8 cellular contexts compared by ENCODE assay signal in the genomic region with DNA sequence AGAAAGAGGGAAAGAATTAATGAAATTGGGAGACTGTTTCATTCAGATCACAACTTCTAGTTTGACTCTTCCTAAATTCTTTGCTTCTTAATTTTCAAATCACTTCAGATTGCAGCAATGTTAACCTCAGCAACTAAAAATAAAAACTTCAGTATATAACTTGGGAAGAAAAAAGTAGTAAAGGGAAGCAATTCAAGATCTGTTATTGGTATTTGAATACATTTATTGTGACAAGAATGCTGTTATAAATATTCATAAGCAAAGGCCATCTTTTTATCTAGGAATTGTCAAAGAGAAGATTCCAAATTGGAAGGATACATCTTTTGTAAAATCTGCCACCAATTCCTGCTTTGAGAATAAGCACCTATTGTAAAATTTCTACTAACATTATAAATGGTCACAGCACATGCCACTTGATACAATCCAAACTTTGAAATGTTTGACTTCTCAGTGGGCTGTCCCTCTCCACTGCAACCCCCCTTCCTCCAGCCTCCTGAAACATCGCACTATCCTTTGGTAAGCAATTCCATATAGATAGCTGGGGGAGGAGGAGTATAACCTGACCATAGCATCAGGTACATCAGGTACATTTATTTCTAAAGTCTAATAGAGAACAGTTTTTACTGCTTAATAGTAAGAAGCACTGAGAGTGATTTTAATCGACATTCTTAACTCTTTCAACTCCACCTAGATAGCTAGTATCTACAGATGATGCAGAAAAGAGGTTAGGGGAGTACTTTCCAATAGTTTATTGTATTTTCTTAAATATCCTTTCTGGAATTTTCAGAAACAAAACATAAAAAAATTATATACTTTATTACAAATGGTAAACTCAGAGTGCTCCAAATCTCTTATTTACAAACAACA. TPM values are rescaled to one million over a fixed set of nuclear protein-coding genes. Genes with fewer than 3 reads are reported as not detected.
DNase-seq lines count a peak whose midpoint lies in the region; ATAC-seq and TF ChIP-seq lines count a peak whose summit lies in the region.

No MANE protein-coding gene starts in this region.

- H3K27me3 ChIP-seq in foreskin keratinocyte: no peaks in the 10 kb centered on the region

- peaks cover 21% of the 10 kb centered on the region for H3K4me1 Mint-ChIP-seq in activated naive CD4-positive, alpha-beta T cell treated with anti-CD3 and anti-CD28 coated beads, Interleukin-2, amount 50 U/mL, for 24 hours

- H3K27ac Mint-ChIP-seq in activated naive CD4-positive, alpha-beta T cell treated with anti-CD3 and anti-CD28 coated beads, Interleukin-2, amount 50 U/mL, for 24 hours: no peak overlapping the region
- peak overlapping the region in 1 of 2 donors; percentile 91 for H3K27ac Mint-ChIP-seq in activated naive CD4-positive, alpha-beta T cell treated with anti-CD3 and anti-CD28 coated beads, Interleukin-2, amount 50 U/mL, for 72 hours

- DNase-seq in activated naive CD4-positive, alpha-beta T cell treated with anti-CD3 and anti-CD28 coated beads, Interleukin-2, amount 50 U/mL, for 72 hours (ENCODE audit: low spot score in 2 of 2): no peak
- DNase-seq in foreskin keratinocyte: peak; percentile 29 to 59
- DNase-seq in skeletal muscle cell (ENCODE audit: low read depth): no peak
- no peak for DNase-seq in C1 segment of cervical spinal cord (lab: John Stamatoyannopoulos, UW)
- DNase-seq in activated CD4-positive, alpha-beta T cell treated with anti-CD3 and anti-CD28 coated beads for 1 hour: no peak

- no peaks in the 10 kb centered on the region for H3K27me3 Mint-ChIP-seq in activated naive CD4-positive, alpha-beta T cell treated with anti-CD3 and anti-CD28 coated beads, Interleukin-2, amount 50 U/mL, for 24 hours

- peak overlapping the region; percentile 91 for H3K4me3 ChIP-seq in skeletal muscle cell (ENCODE audit: low read depth, low read length)

- ATAC-seq in activated naive CD4-positive, alpha-beta T cell treated with anti-CD3 and anti-CD28 coated beads, Interleukin-2, amount 50 U/mL, for 72 hours: no peak
- ATAC-seq in foreskin keratinocyte (peak; percentile 3), HG03565 (IDR thresholded peaks at IDR 0.05; ENCODE audit: unreplicated experiment) (no peak)

- TF ChIP-seq CTCF in VCaP (conservative IDR thresholded peaks at IDR 0.05) (no peak), foreskin keratinocyte (conservative IDR thresholded peaks at IDR 0.05) (no peak)

- peaks cover 5% of the 10 kb centered on the region for H3K36me3 Mint-ChIP-seq in activated naive CD4-positive, alpha-beta T cell treated with anti-CD3 and anti-CD28 coated beads, Interleukin-2, amount 50 U/mL, for 24 hours
- peaks cover 17 to 21% of the 10 kb centered on the region in 2 donors for H3K36me3 Mint-ChIP-seq in activated naive CD4-positive, alpha-beta T cell treated with anti-CD3 and anti-CD28 coated beads, Interleukin-2, amount 50 U/mL, for 72 hours

- peaks cover 13% of the 10 kb centered on the region for H3K4me1 ChIP-seq in foreskin keratinocyte

- H3K27ac ChIP-seq in VCaP (peak overlapping the region; percentile 99), foreskin keratinocyte (no peak overlapping the region)

- no peaks in the 10 kb centered on the region for H3K9me3 Mint-ChIP-seq in activated naive CD4-positive, alpha-beta T cell treated with anti-CD3 and anti-CD28 coated beads, Interleukin-2, amount 50 U/mL, for 24 hours
- no peaks in the 10 kb centered on the region for H3K9me3 Mint-ChIP-seq in activated naive CD4-positive, alpha-beta T cell treated with anti-CD3 and anti-CD28 coated beads, Interleukin-2, amount 50 U/mL, for 72 hours

- peak overlapping the region; percentile 98 for H3K4me3 Mint-ChIP-seq in activated naive CD4-positive, alpha-beta T cell treated with anti-CD3 and anti-CD28 coated beads, Interleukin-2, amount 50 U/mL, for 24 hours

RNA-seq across cellular contexts. Expression of gene JUN, which starts 3.0 kb away (rescaled TPM):
- total RNA-seq in activated naive CD4-positive, alpha-beta T cell treated with anti-CD3 and anti-CD28 coated beads, Interleukin-2, amount 50 U/mL, for 72 hours: 10 to 100 TPM; 31.7 to 54.8 TPM
- 54.8 and 56.1 TPM in 2 replicates for total RNA-seq in foreskin keratinocyte
- 39.9 and 43.7 TPM in 2 replicates for polyA plus RNA-seq in foreskin keratinocyte

Comparison
In these comparisons a context has a peak if more than half of its experiments do, and no peak if none do; other contexts are left out.
1. DNase-seq: peak in foreskin keratinocyte (2 of 2); none in activated naive CD4-positive, alpha-beta T cell treated with anti-CD3 and anti-CD28 coated beads, Interleukin-2, amount 50 U/mL, for 72 hours (0 of 2), skeletal muscle cell (single experiment), C1 segment of cervical spinal cord (0 of 14) and activated CD4-positive, alpha-beta T cell treated with anti-CD3 and anti-CD28 coated beads for 1 hour (single experiment).